Comparison of ENCODE assay signal across 8 cellular contexts in the genomic region with DNA sequence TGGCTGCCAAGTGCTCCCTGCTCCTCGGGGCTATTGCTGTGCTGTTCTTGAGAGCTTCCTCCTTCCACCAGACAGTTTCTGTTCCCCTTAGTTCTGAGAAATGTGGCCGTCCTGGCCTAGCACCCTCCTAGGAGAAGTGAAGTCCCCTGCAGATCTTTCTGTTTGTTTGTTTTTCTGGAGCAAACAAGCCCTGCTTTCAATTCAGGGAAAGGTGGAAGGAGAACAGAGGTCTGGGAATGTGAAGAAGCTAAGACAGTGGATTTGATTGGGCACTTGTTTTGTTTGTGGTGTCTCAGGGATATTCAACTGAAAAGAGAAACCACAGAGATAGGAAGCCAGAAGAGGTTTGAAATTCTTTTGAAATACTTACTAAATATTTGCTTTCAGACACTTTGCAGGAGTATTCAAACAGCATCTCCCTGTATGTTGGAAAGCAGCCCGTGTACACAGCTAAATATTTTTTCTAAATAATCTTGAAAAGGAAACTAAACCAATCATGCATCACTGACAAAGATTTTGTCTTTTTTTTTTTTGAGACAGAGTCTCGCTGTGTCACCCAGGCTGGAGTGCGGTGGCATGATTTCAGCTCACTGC. TPM values are rescaled to one million over a fixed set of nuclear protein-coding genes. Genes with fewer than 3 reads are reported as not detected.
A peak's percentile ranks its signal among the peaks of the same experiment; 100 is the strongest.
DNase-seq lines count a peak whose midpoint lies in the region; ATAC-seq and TF ChIP-seq lines count a peak whose summit lies in the region.

No MANE protein-coding gene starts in this region.

- H3K9me3 ChIP-seq in neutrophil (no peaks in the 10 kb centered on the region), ovary (no peaks in the 10 kb centered on the region)

- no peak overlapping the region for H3K4me3 ChIP-seq in neutrophil (ENCODE audit: low read depth in 1 of 2, low read length in 1 of 2)
- H3K4me3 ChIP-seq in ovary: no peak overlapping the region

- WGBS in ovary, 3 donors: 20 to 32% (median 23%) methylated on average over 5 of the region's 5 CpGs

- H3K4me3 Mint-ChIP-seq in dendritic cell treated with granulocyte-macrophage colony-stimulating factor and Interleukin-4, amounts not matched to agents 40 ng/mL and 50 ng/mL, for 4 days: peak overlapping the region; percentile 63

- DNase-seq in RPMI8226: peak; percentile 74
- no peak for DNase-seq in posterior vena cava (ENCODE audit: low spot score)
- DNase-seq in ovary: no peak

- H3K4me1 ChIP-seq in neutrophil (ENCODE audit: control insufficient read depth in 1 of 2, insufficient read depth in 1 of 2, low read depth in 1 of 2, low read length in 1 of 2) (peaks cover 5 to 12% of the 10 kb centered on the region in 2 experiments), ovary (ENCODE audit: insufficient read depth) (peaks cover 4% of the 10 kb centered on the region)

- H3K27me3 Mint-ChIP-seq in dendritic cell treated with granulocyte-macrophage colony-stimulating factor and Interleukin-4, amounts not matched to agents 40 ng/mL and 50 ng/mL, for 4 days: no peaks in the 10 kb centered on the region

- TF ChIP-seq CTCF in C4-2B (conservative IDR thresholded peaks at IDR 0.05) (no peak), neutrophil (IDR thresholded peaks at IDR 0.05) (no peak), ovary (IDR thresholded peaks at IDR 0.05) (no peak)

- intact Hi-C loops in dendritic cell treated with granulocyte-macrophage colony-stimulating factor and Interleukin-4, amounts not matched to agents 40 ng/mL and 50 ng/mL, for 4 days (cut with micrococcal nuclease): loop anchor here (2.0 kb wide), 1 partner anchor 36 kb away; the partner anchor contains the start of gene PPM1K
- intact Hi-C loops in posterior vena cava (cut with DNase I) (loop anchor here in 1 of 2 donors (10.0 kb wide), 1 partner anchor 324 kb away; no protein-coding TSS in a partner anchor), ovary (cut with DNase I) (no loop called here)

- H3K27ac Mint-ChIP-seq in dendritic cell treated with granulocyte-macrophage colony-stimulating factor and Interleukin-4, amounts not matched to agents 40 ng/mL and 50 ng/mL, for 4 days: peak overlapping the region; percentile 95

- H3K36me3 ChIP-seq in neutrophil (no peaks in the 10 kb centered on the region), ovary (no peaks in the 10 kb centered on the region)

- no peak for TF ChIP-seq EP300 in ovary (IDR thresholded peaks at IDR 0.05)

- H3K27ac ChIP-seq in C4-2B (peak overlapping the region; percentile 72), neutrophil (peak overlapping the region; percentile 69), ovary (peak overlapping the region in 1 of 2 donors; percentile 35)

- H3K27me3 ChIP-seq in neutrophil (no peaks in the 10 kb centered on the region), ovary (no peaks in the 10 kb centered on the region)

- no peaks in the 10 kb centered on the region for H3K36me3 Mint-ChIP-seq in dendritic cell treated with granulocyte-macrophage colony-stimulating factor and Interleukin-4, amounts not matched to agents 40 ng/mL and 50 ng/mL, for 4 days (ENCODE audit: low read depth)

- ATAC-seq in GM19035 (IDR thresholded peaks at IDR 0.05; ENCODE audit: unreplicated experiment) (peak; percentile 99), HG03097 (IDR thresholded peaks at IDR 0.05; ENCODE audit: low FRiP score, unreplicated experiment) (peak; percentile 96)

- no peak for TF ChIP-seq POLR2A in ovary (IDR thresholded peaks at IDR 0.05)

- peaks cover 27% of the 10 kb centered on the region for H3K4me1 Mint-ChIP-seq in dendritic cell treated with granulocyte-macrophage colony-stimulating factor and Interleukin-4, amounts not matched to agents 40 ng/mL and 50 ng/mL, for 4 days (ENCODE audit: low read depth)

- H3K9me3 Mint-ChIP-seq in dendritic cell treated with granulocyte-macrophage colony-stimulating factor and Interleukin-4, amounts not matched to agents 40 ng/mL and 50 ng/mL, for 4 days: peaks cover 3% of the 10 kb centered on the region

RNA-seq across cellular contexts. Expression of gene PPM1K, which starts 36.5 kb away (rescaled TPM):
- total RNA-seq in posterior vena cava (10 to 100 TPM; 23.8 to 31.6 TPM), ovary (100 to 1,000 TPM in 1 of 7 donors, 10 to 100 TPM in 6; 34.2 to 111 (median 50.5) TPM)
- 10 to 100 TPM; 33.6 to 61.0 TPM for polyA plus RNA-seq in ovary

RNA-seq across cellular contexts. Expression of gene HERC6, which starts 57.8 kb away (rescaled TPM):
- 1 to 10 TPM; 6.2 to 7.3 TPM for total RNA-seq in posterior vena cava
- 10 to 100 TPM in 6 of 7 donors, 1 to 10 TPM in 1; 9.4 to 14.9 (median 10.8) TPM for total RNA-seq in ovary
- 10 to 100 TPM in 1 of 2 donors, 1 to 10 TPM in 1; 9.1 to 24.5 TPM for polyA plus RNA-seq in ovary
